8 cellular contexts compared by ENCODE assay signal in the genomic region with DNA sequence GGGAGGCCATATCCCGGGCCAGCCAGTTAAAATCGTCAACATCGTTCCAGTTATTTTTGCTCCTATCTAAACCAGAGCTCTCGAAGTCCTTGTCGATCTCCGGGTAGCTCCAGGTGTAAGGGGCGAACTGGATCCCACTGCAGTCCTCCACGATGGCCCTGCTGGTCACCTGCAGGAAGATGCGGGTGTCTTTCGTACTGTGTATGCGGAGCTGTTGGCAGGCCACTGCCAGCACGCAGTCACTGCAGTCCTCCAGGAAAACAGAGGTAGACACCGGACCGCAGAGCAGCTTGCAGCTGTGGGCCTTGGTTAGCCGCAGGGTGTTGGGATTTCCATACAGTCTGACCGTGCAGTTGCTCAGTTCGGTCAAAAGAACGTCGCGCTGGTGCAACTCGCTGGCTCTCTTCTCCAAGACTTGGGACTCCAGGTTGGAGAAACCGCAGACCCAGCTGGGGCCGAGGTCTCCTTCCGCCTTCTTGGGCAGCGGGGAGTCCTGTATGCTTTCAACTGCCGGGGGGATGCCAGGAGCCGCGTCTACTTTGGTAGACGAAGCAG. TPM values are rescaled to one million over a fixed set of nuclear protein-coding genes. Genes with fewer than 3 reads are reported as not detected.
A peak's percentile ranks its signal among the peaks of the same experiment; 100 is the strongest.
DNase-seq lines count a peak whose midpoint lies in the region; ATAC-seq and TF ChIP-seq lines count a peak whose summit lies in the region.

No MANE protein-coding gene starts in this region.

- no peaks in the 10 kb centered on the region for H3K9me3 Mint-ChIP-seq in activated CD8-positive, alpha-beta T cell treated with anti-CD3 and anti-CD28 coated beads, Interleukin-2, amount 10 ng/mL, durations not matched to agents 7 days and 5 days (ENCODE audit: insufficient read depth)

- WGBS in neuronal stem cell (ENCODE audit: extremely low coverage in 2 of 2, insufficient read length in 2 of 2, insufficient replicate concordance in 1 of 2), 2 donors = no CpG with 5 or more reads among the region's 29 CpGs

- no peak for ATAC-seq in activated CD8-positive, alpha-beta T cell treated with anti-CD3 and anti-CD28 coated beads, Interleukin-2, amount 10 ng/mL, durations not matched to agents 7 days and 5 days
- ATAC-seq in GM18870 (IDR thresholded peaks at IDR 0.05; ENCODE audit: unreplicated experiment) = no peak
- no peak for ATAC-seq in GM19397 (IDR thresholded peaks at IDR 0.05; ENCODE audit: unreplicated experiment)

- H2AFZ ChIP-seq in neuronal stem cell (ENCODE audit: low read length) = peak overlapping the region; percentile 85

- peaks cover 24% of the 10 kb centered on the region for H3K36me3 Mint-ChIP-seq in activated CD8-positive, alpha-beta T cell treated with anti-CD3 and anti-CD28 coated beads, Interleukin-2, amount 10 ng/mL, durations not matched to agents 7 days and 5 days (ENCODE audit: low read depth)

- peak; percentile 36 for DNase-seq in EL
- DNase-seq in Jurkat, Clone E6-1 (ENCODE audit: low read depth, low spot score) = no peak
- DNase-seq in activated CD8-positive, alpha-beta T cell treated with anti-CD3 and anti-CD28 coated beads, Interleukin-2, amount 10 ng/mL, durations not matched to agents 7 days and 5 days = peak; percentile 55
- no peak for DNase-seq in fibroblast of mammary gland (ENCODE audit: low read depth)
- DNase-seq in neuronal stem cell (ENCODE audit: low spot score) = peak; percentile 12
- no peak for DNase-seq in CD1c-positive myeloid dendritic cell (ENCODE audit: extremely low spot score)

- H3K4me2 ChIP-seq in neuronal stem cell (ENCODE audit: insufficient read depth, low read length, poor library complexity, severe bottlenecking) = peak overlapping the region; percentile 78

- no peak overlapping the region for H4K8ac ChIP-seq in neuronal stem cell (ENCODE audit: low read depth, low read length)

- peak overlapping the region; percentile 44 for H3K14ac ChIP-seq in neuronal stem cell (ENCODE audit: low read length)

- H3K27me3 ChIP-seq in neuronal stem cell (ENCODE audit: control insufficient read depth in 3 of 3, insufficient read depth in 3 of 3, low read depth in 1 of 3, low read length in 3 of 3) = no peaks in the 10 kb centered on the region

- peak overlapping the region; percentile 73 for H2BK15ac ChIP-seq in neuronal stem cell (ENCODE audit: low read length)

- POLR2A ChIA-PET in activated CD8-positive, alpha-beta T cell treated with anti-CD3 and anti-CD28 coated beads, Interleukin-2, amount 10 ng/mL, durations not matched to agents 7 days and 5 days (lab: Charles Lee) = interaction anchor here (0.9 to 7.7 kb wide), 18 partner anchors 9 to 189 kb away, joined by 3 to 181 read pairs (median 10); partner anchors contain the start of genes BICRAL, CNPY3, RPL7L1 and UBR2

- H4K91ac ChIP-seq in neuronal stem cell (ENCODE audit: low read depth, low read length, poor library complexity) = no peak overlapping the region

- TF ChIP-seq CTCF in fibroblast of mammary gland (conservative IDR thresholded peaks at IDR 0.05; ENCODE audit: control insufficient read depth, insufficient read depth, low read depth, low read length) = no peak

- H2BK120ac ChIP-seq in neuronal stem cell (ENCODE audit: low read depth, low read length) = peak overlapping the region; percentile 81

- H3K4me3 ChIP-seq in Jurkat, Clone E6-1 (ENCODE audit: low read length) = peak overlapping the region; percentile 98
- peak overlapping the region; percentile 98 for H3K4me3 ChIP-seq in fibroblast of mammary gland (ENCODE audit: control insufficient read depth, low read depth, low read length)
- peak overlapping the region; percentile 86 to 95 for H3K4me3 ChIP-seq in neuronal stem cell (ENCODE audit: low read length in 2 of 2)

- H3K79me1 ChIP-seq in neuronal stem cell (ENCODE audit: low read depth, low read length) = peaks cover 8% of the 10 kb centered on the region

- peaks cover 35% of the 10 kb centered on the region for H3K4me1 Mint-ChIP-seq in activated CD8-positive, alpha-beta T cell treated with anti-CD3 and anti-CD28 coated beads, Interleukin-2, amount 10 ng/mL, durations not matched to agents 7 days and 5 days (ENCODE audit: low read depth)

- H2BK5ac ChIP-seq in neuronal stem cell (ENCODE audit: low read length) = peak overlapping the region; percentile 90

- H3K27ac Mint-ChIP-seq in activated CD8-positive, alpha-beta T cell treated with anti-CD3 and anti-CD28 coated beads, Interleukin-2, amount 10 ng/mL, durations not matched to agents 7 days and 5 days = peak overlapping the region; percentile 100

- peaks cover 0 to 12% of the 10 kb centered on the region in 2 donors for H3K36me3 ChIP-seq in neuronal stem cell (replicated peaks in 1 of 2; ENCODE audit: control insufficient read depth in 2 of 2, insufficient read depth in 2 of 2, low read length in 2 of 2)

- H3K9ac ChIP-seq in neuronal stem cell (ENCODE audit: low read depth, low read length, poor library complexity) = peak overlapping the region; percentile 93

- no peaks in the 10 kb centered on the region for H3K9me3 ChIP-seq in neuronal stem cell (replicated peaks in 1 of 2; ENCODE audit: control insufficient read depth in 2 of 2, insufficient read depth in 1 of 2, low read depth in 1 of 2, low read length in 2 of 2)

- no peak overlapping the region for H2BK12ac ChIP-seq in neuronal stem cell (ENCODE audit: low read length)

- H3K4me1 ChIP-seq in neuronal stem cell (ENCODE audit: control insufficient read depth in 2 of 2, insufficient read depth in 1 of 2, low read depth in 1 of 2, low read length in 2 of 2) = peaks cover 3 to 4% of the 10 kb centered on the region in 2 donors

- peak overlapping the region; percentile 10 for H2AK5ac ChIP-seq in neuronal stem cell (ENCODE audit: low read depth, low read length)

- H3K18ac ChIP-seq in neuronal stem cell (ENCODE audit: low read length) = peak overlapping the region; percentile 97

- no peak overlapping the region for H3K4ac ChIP-seq in neuronal stem cell (ENCODE audit: low read length)

- no peak overlapping the region for H3K27ac ChIP-seq in neuronal stem cell (replicated peaks; ENCODE audit: low read length)

- H3K23ac ChIP-seq in neuronal stem cell (ENCODE audit: low read depth, low read length, poor library complexity) = peak overlapping the region; percentile 50

- peak overlapping the region; percentile 100 for H3K4me3 Mint-ChIP-seq in activated CD8-positive, alpha-beta T cell treated with anti-CD3 and anti-CD28 coated beads, Interleukin-2, amount 10 ng/mL, durations not matched to agents 7 days and 5 days

- peaks cover 2% of the 10 kb centered on the region for H3K27me3 Mint-ChIP-seq in activated CD8-positive, alpha-beta T cell treated with anti-CD3 and anti-CD28 coated beads, Interleukin-2, amount 10 ng/mL, durations not matched to agents 7 days and 5 days (ENCODE audit: low read depth)

- CTCF ChIA-PET in activated CD8-positive, alpha-beta T cell treated with anti-CD3 and anti-CD28 coated beads, Interleukin-2, amount 10 ng/mL, durations not matched to agents 7 days and 5 days (lab: Charles Lee) = interaction anchor here (1.1 to 5.4 kb wide), 10 partner anchors 11 to 155 kb away, joined by 3 to 32 read pairs (median 6); partner anchors contain the start of gene RPL7L1

RNA-seq across cellular contexts. Expression of gene TBCC, which starts 0.7 kb away (rescaled TPM):
- 18.5 TPM for polyA plus RNA-seq in Jurkat, Clone E6-1 (2012; ENCODE audit: insufficient read depth, insufficient read length)
- total RNA-seq in activated CD8-positive, alpha-beta T cell treated with anti-CD3 and anti-CD28 coated beads, Interleukin-2, amount 10 ng/mL, durations not matched to agents 7 days and 5 days = 10 to 100 TPM; 26.7 to 29.1 TPM
- polyA plus RNA-seq in neuronal stem cell (2013, experiment 1 of 2) = 17.4 TPM
- polyA plus RNA-seq in neuronal stem cell (2013, experiment 2 of 2) = 17.3 TPM

RNA-seq across cellular contexts. Expression of gene PRPH2, which starts 22.8 kb away (rescaled TPM):
- polyA plus RNA-seq in Jurkat, Clone E6-1 (2012; ENCODE audit: insufficient read depth, insufficient read length) = not detected
- not detected for total RNA-seq in activated CD8-positive, alpha-beta T cell treated with anti-CD3 and anti-CD28 coated beads, Interleukin-2, amount 10 ng/mL, durations not matched to agents 7 days and 5 days
- polyA plus RNA-seq in neuronal stem cell (2013, experiment 1 of 2) = 0.10 TPM
- polyA plus RNA-seq in neuronal stem cell (2013, experiment 2 of 2) = 0.11 TPM

RNA-seq across cellular contexts. Expression of gene BICRAL, which starts 36.7 kb away (rescaled TPM):
- polyA plus RNA-seq in Jurkat, Clone E6-1 (2012; ENCODE audit: insufficient read depth, insufficient read length) = 3.9 TPM
- total RNA-seq in activated CD8-positive, alpha-beta T cell treated with anti-CD3 and anti-CD28 coated beads, Interleukin-2, amount 10 ng/mL, durations not matched to agents 7 days and 5 days = 10 to 100 TPM; 18.0 to 18.8 TPM
- 5.0 TPM for polyA plus RNA-seq in neuronal stem cell (2013, experiment 1 of 2)
- polyA plus RNA-seq in neuronal stem cell (2013, experiment 2 of 2) = 4.7 TPM

Comparison
In these comparisons a context has a peak if more than half of its experiments do, and no peak if none do; other contexts are left out.
1. DNase-seq: peak in EL (single experiment), activated CD8-positive, alpha-beta T cell treated with anti-CD3 and anti-CD28 coated beads, Interleukin-2, amount 10 ng/mL, durations not matched to agents 7 days and 5 days (single experiment) and neuronal stem cell (single experiment); none in Jurkat, Clone E6-1 (single experiment), fibroblast of mammary gland (single experiment) and CD1c-positive myeloid dendritic cell (single experiment).
2. Peak in every context shown above with its lines, with median percentiles within 50 percentile points of each other: H3K4me3 ChIP-seq.